Comparison of ENCODE assay signal across 8 cellular contexts in the genomic region with DNA sequence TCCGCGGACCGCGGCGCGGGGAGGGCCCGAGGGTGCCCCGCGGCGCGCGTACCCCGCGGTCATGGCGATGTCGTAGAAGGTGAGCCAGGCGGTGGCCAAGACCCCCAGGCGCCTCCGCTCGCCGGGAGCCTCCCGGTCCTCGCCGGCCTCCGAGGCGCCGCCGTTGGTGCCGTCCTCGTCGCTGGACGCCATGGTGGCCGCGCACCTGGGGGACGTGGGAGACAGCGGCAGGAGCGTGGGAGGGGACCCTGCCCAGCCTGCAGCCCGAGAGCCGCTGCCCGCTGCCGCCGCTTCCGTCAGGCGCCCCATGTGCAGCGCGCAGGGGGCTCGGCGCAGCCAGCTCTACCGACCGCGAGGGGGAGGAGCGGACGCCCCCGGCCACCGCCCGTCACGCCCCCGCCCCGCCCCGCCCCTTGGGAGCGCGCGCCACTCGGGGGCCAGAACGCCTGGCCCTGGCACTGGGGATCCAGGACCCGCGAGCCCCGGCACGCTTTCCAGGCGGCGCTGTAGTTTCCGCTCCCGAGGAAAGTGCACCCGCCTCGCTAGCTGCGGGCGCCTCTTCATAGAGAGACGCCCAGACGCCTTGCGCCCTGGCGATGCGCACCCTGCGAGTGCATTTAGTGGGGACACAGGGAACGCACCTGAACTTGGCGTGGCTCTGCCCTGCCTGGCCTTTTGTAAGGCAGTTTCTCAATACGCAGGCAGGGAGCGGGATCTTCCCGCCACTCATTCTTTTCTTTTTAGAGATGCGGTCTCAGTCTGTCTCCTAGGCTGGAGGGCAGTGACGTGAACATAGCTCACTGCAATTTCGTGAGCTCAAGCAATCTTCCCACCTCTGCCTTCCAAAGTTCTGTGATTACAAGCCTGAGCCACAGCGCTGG. TPM values are rescaled to one million over a fixed set of nuclear protein-coding genes. Genes with fewer than 3 reads are reported as not detected.
DNase-seq lines count a peak whose midpoint lies in the region; TF ChIP-seq lines count a peak whose summit lies in the region.

A gene with protein sequence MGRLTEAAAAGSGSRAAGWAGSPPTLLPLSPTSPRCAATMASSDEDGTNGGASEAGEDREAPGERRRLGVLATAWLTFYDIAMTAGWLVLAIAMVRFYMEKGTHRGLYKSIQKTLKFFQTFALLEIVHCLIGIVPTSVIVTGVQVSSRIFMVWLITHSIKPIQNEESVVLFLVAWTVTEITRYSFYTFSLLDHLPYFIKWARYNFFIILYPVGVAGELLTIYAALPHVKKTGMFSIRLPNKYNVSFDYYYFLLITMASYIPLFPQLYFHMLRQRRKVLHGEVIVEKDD (minus strand): TSS at position 344 of the 881 bp plus-strand sequence. CDS start 35 bp downstream, at position 309.

- no peaks in the 10 kb centered on the region for H3K36me3 ChIP-seq in tibial nerve

- no peaks in the 10 kb centered on the region for H3K9me3 Mint-ChIP-seq in activated naive CD4-positive, alpha-beta T cell treated with anti-CD3 and anti-CD28 coated beads, Interleukin-2, amount 50 U/mL, for 24 hours

- H3K9me3 ChIP-seq in tibial nerve = no peaks in the 10 kb centered on the region

- peak within 1 kb of the TSS; percentile 65 for H3K27ac Mint-ChIP-seq in activated naive CD4-positive, alpha-beta T cell treated with anti-CD3 and anti-CD28 coated beads, Interleukin-2, amount 50 U/mL, for 24 hours

- H3K27me3 ChIP-seq in tibial nerve = no peaks in the 10 kb centered on the region

- peak; percentile 27 for DNase-seq in DMS114 treated with DMSO at 0.1 percent for 48 hours (lab: John Stamatoyannopoulos, UW; ENCODE audit: unreplicated experiment)
- DNase-seq in GM20000 (ENCODE audit: low spot score) = peak; percentile 81
- DNase-seq in HT-29 (ENCODE audit: low spot score) = peak; percentile 83
- DNase-seq in SHP77 treated with DMSO at 0.1 percent for 48 hours (lab: John Stamatoyannopoulos, UW) = peak; percentile 47
- DNase-seq in globus pallidus (ENCODE audit: low spot score) = peak; percentile 61
- DNase-seq in occipital lobe (lab: John Stamatoyannopoulos, UW) = peak; percentile 68
- DNase-seq in tibial nerve (ENCODE audit: low spot score in 2 of 2) = peak in 1 of 2 donors; percentile 9

- TF ChIP-seq EP300 in tibial nerve (IDR thresholded peaks at IDR 0.05) = peak in 1 of 2 donors; percentile 14

- H3K4me1 Mint-ChIP-seq in activated naive CD4-positive, alpha-beta T cell treated with anti-CD3 and anti-CD28 coated beads, Interleukin-2, amount 50 U/mL, for 24 hours = peaks cover 7% of the 10 kb centered on the region

- WGBS in tibial nerve, 2 donors = 0 to 2% methylated on average over 24 to 39 of the region's 92 CpGs

- peak within 1 kb of the TSS; percentile 6 to 83 (median 56) for H3K27ac ChIP-seq in tibial nerve

- peak within 1 kb of the TSS; percentile 55 to 94 (median 72) for H3K4me3 ChIP-seq in tibial nerve

- peaks cover 13% of the 10 kb centered on the region for H3K27me3 Mint-ChIP-seq in activated naive CD4-positive, alpha-beta T cell treated with anti-CD3 and anti-CD28 coated beads, Interleukin-2, amount 50 U/mL, for 24 hours

- H3K4me1 ChIP-seq in tibial nerve = peaks cover 0 to 14% (median 3%) of the 10 kb centered on the region in 4 donors

- TF ChIP-seq CTCF in GM20000 (IDR thresholded peaks at IDR 0.05; ENCODE audit: extremely low read depth, missing control alignments) = no peak
- TF ChIP-seq CTCF in tibial nerve (IDR thresholded peaks at IDR 0.05) = peak in 1 of 5 experiments; percentile 5

- H3K4me3 Mint-ChIP-seq in activated naive CD4-positive, alpha-beta T cell treated with anti-CD3 and anti-CD28 coated beads, Interleukin-2, amount 50 U/mL, for 24 hours = peak within 1 kb of the TSS; percentile 89

- H3K36me3 Mint-ChIP-seq in activated naive CD4-positive, alpha-beta T cell treated with anti-CD3 and anti-CD28 coated beads, Interleukin-2, amount 50 U/mL, for 24 hours = no peaks in the 10 kb centered on the region

- no peak for TF ChIP-seq POLR2A in tibial nerve (IDR thresholded peaks at IDR 0.05)

RNA-seq across cellular contexts. Expression of the gene that starts here (rescaled TPM):
- 28.9 and 35.8 TPM in 2 replicates for total RNA-seq in HT-29 (2014; rRNA removed; shearing (Covaris generic))
- total RNA-seq in occipital lobe (18.7 TPM), tibial nerve (1 to 10 TPM; 6.1 to 9.3 (median 7.5) TPM)
